Comparison of ENCODE assay signal across 19 cellular contexts in genomic region chr1:154411525-154411924, GRCh38. TPM values are rescaled to one million over a fixed set of nuclear protein-coding genes. Genes with fewer than 3 reads are reported as not detected.
DNase-seq lines count a peak whose midpoint lies in the region; ATAC-seq and TF ChIP-seq lines count a peak whose summit lies in the region.
"Had no signal": no experiment of that assay in that cellular context is flagged by ENCODE, and none has a peak within 500 bp of the region (broad histone marks: within the 10 kb centered on the region; RNA-seq: fewer than 3 reads in every experiment).

No MANE protein-coding gene starts in this region.

- H3K27me3 ChIP-seq in liver (ENCODE audit: control insufficient read depth in 4 of 4, insufficient read depth in 4 of 4, low read length in 3 of 4), result no peaks in the 10 kb centered on the region
- H3K27me3 ChIP-seq: dorsolateral prefrontal cortex, pancreas had no signal

- H3K27ac ChIP-seq in liver (ENCODE audit: low read depth in 1 of 2, low read length in 2 of 2), result peak overlapping the region; percentile 99 to 100
- H3K27ac ChIP-seq: pancreas, thoracic aorta had no signal

- CTCF ChIA-PET in activated naive CD4-positive, alpha-beta T cell treated with anti-CD3 and anti-CD28 coated beads for 36 hours (lab: Charles Lee), result interaction anchor here (0.7 to 4.8 kb wide), 4 partner anchors 8 to 163 kb away, joined by 3 to 26 read pairs (median 3); no protein-coding TSS in a partner anchor

- intact Hi-C loops in activated naive CD4-positive, alpha-beta T cell treated with anti-CD3 and anti-CD28 coated beads for 36 hours (cut with micrococcal nuclease), result no loop called here

- no peak overlapping the region for H3K4me3 ChIP-seq in liver (ENCODE audit: low read depth in 1 of 3, low read length in 3 of 3)
- H3K4me3 ChIP-seq: dorsolateral prefrontal cortex, pancreas, thoracic aorta had no signal

- H3K36me3 Mint-ChIP-seq in activated naive CD4-positive, alpha-beta T cell treated with anti-CD3 and anti-CD28 coated beads for 36 hours (ENCODE audit: low read depth), result peaks cover 4% of the 10 kb centered on the region
- H3K36me3 Mint-ChIP-seq in stimulated activated memory B cell treated with anti-CD40 and anti-IgM and Interleukin-4, amounts not matched to agents 10 μg/mL and 1 μg/mL and 100 μg/mL, for 72 hours, result no peaks in the 10 kb centered on the region
- H3K36me3 Mint-ChIP-seq: natural killer cell had no signal

- H3K27me3 Mint-ChIP-seq in activated naive CD4-positive, alpha-beta T cell treated with anti-CD3 and anti-CD28 coated beads for 36 hours (ENCODE audit: low read depth), result no peaks in the 10 kb centered on the region
- no peaks in the 10 kb centered on the region for H3K27me3 Mint-ChIP-seq in stimulated activated memory B cell treated with anti-CD40 and anti-IgM and Interleukin-4, amounts not matched to agents 10 μg/mL and 1 μg/mL and 100 μg/mL, for 72 hours
- H3K27me3 Mint-ChIP-seq: stimulated activated naive B cell treated with anti-CD40 and anti-IgM and Interleukin-4, amounts not matched to agents 10 μg/mL and 1 μg/mL and 100 μg/mL, for 72 hours had no signal

- H3K4me3 Mint-ChIP-seq in activated naive CD4-positive, alpha-beta T cell treated with anti-CD3 and anti-CD28 coated beads for 36 hours, result no peak overlapping the region
- no peak overlapping the region for H3K4me3 Mint-ChIP-seq in stimulated activated memory B cell treated with anti-CD40 and anti-IgM and Interleukin-4, amounts not matched to agents 10 μg/mL and 1 μg/mL and 100 μg/mL, for 72 hours
- H3K4me3 Mint-ChIP-seq: natural killer cell; stimulated activated naive B cell treated with anti-CD40 and anti-IgM and Interleukin-4, amounts not matched to agents 10 μg/mL and 1 μg/mL and 100 μg/mL, for 72 hours had no signal

- 81% methylated on average over 4 of the region's 4 CpGs for WGBS in liver

- peak overlapping the region; percentile 76 for H3K27ac Mint-ChIP-seq in activated naive CD4-positive, alpha-beta T cell treated with anti-CD3 and anti-CD28 coated beads for 36 hours
- H3K27ac Mint-ChIP-seq in stimulated activated memory B cell treated with anti-CD40 and anti-IgM and Interleukin-4, amounts not matched to agents 10 μg/mL and 1 μg/mL and 100 μg/mL, for 72 hours, result peak overlapping the region; percentile 71
- H3K27ac Mint-ChIP-seq: natural killer cell; stimulated activated naive B cell treated with anti-CD40 and anti-IgM and Interleukin-4, amounts not matched to agents 10 μg/mL and 1 μg/mL and 100 μg/mL, for 72 hours had no signal

- no peak overlapping the region for H3K9ac ChIP-seq in liver (ENCODE audit: low read depth in 1 of 2, low read length in 2 of 2)

- TF ChIP-seq RAD21 in liver (IDR thresholded peaks at IDR 0.05), result no peak

- peaks cover 78% of the 10 kb centered on the region for H3K4me1 Mint-ChIP-seq in activated naive CD4-positive, alpha-beta T cell treated with anti-CD3 and anti-CD28 coated beads for 36 hours (ENCODE audit: low read depth)
- peaks cover 66% of the 10 kb centered on the region for H3K4me1 Mint-ChIP-seq in stimulated activated memory B cell treated with anti-CD40 and anti-IgM and Interleukin-4, amounts not matched to agents 10 μg/mL and 1 μg/mL and 100 μg/mL, for 72 hours

- no peaks in the 10 kb centered on the region for H3K9me3 Mint-ChIP-seq in activated naive CD4-positive, alpha-beta T cell treated with anti-CD3 and anti-CD28 coated beads for 36 hours
- H3K9me3 Mint-ChIP-seq in stimulated activated memory B cell treated with anti-CD40 and anti-IgM and Interleukin-4, amounts not matched to agents 10 μg/mL and 1 μg/mL and 100 μg/mL, for 72 hours, result no peaks in the 10 kb centered on the region
- H3K9me3 Mint-ChIP-seq: natural killer cell; stimulated activated naive B cell treated with anti-CD40 and anti-IgM and Interleukin-4, amounts not matched to agents 10 μg/mL and 1 μg/mL and 100 μg/mL, for 72 hours had no signal

- H3K9me3 ChIP-seq in liver (ENCODE audit: control insufficient read depth in 4 of 4, low read length in 3 of 4), result no peaks in the 10 kb centered on the region
- H3K9me3 ChIP-seq: pancreas, thoracic aorta had no signal

- H3K4me1 ChIP-seq in liver (ENCODE audit: control insufficient read depth in 4 of 4, insufficient read depth in 4 of 4, low read length in 3 of 4), result peaks cover 13 to 81% (median 56%) of the 10 kb centered on the region in 4 donors

- ATAC-seq in stimulated activated memory B cell treated with anti-CD40 and anti-IgM and Interleukin-4, amounts not matched to agents 10 μg/mL and 1 μg/mL and 100 μg/mL, for 72 hours, result no peak
- no peak for ATAC-seq in GM19397 (IDR thresholded peaks at IDR 0.05; ENCODE audit: unreplicated experiment)
- ATAC-seq: natural killer cell; pancreas; stimulated activated naive B cell treated with anti-CD40 and anti-IgM and Interleukin-4, amounts not matched to agents 10 μg/mL and 1 μg/mL and 100 μg/mL, for 72 hours had no signal

- no peak for DNase-seq in activated naive CD4-positive, alpha-beta T cell treated with anti-CD3 and anti-CD28 coated beads for 36 hours
- DNase-seq in activated naive CD4-positive, alpha-beta T cell (lab: John Stamatoyannopoulos, UW), result no peak
- DNase-seq in NOMO-1 treated with dmso at 0.1 percent for 144 hours (lab: John Stamatoyannopoulos, UW; ENCODE audit: unreplicated experiment) (peak; percentile 11), middle frontal gyrus (ENCODE audit: extremely low spot score, low spot score) (no peak)
- no peak for DNase-seq in activated effector memory CD4-positive, alpha-beta T cell treated with Interleukin-2 at 50 U/mL for 16 hours
- DNase-seq: activated CD4-positive, alpha-beta T cell treated with anti-CD3 and anti-CD28 coated beads for 1 hour; C1 segment of cervical spinal cord; DMS79; dorsolateral prefrontal cortex; foreskin melanocyte; islet precursor cell; natural killer cell; NCI-H2081 treated with DMSO at 0.1 percent for 48 hours; stimulated activated naive B cell treated with anti-CD40 and anti-IgM and Interleukin-4, amounts not matched to agents 10 μg/mL and 1 μg/mL and 100 μg/mL, for 72 hours had no signal

- no peak for TF ChIP-seq CTCF in liver (IDR thresholded peaks at IDR 0.05; ENCODE audit: low read depth, low read length, missing input control)

- H3K36me3 ChIP-seq in liver (ENCODE audit: control insufficient read depth in 4 of 4, insufficient read depth in 3 of 4, low read depth in 1 of 4, low read length in 3 of 4), result no peaks in the 10 kb centered on the region
- H3K36me3 ChIP-seq: pancreas, thoracic aorta had no signal

TF ChIP-seq in liver, 16 proteins besides CTCF, POLR2A, EP300 and RAD21:
- TF ChIP-seq YY1 (IDR thresholded peaks at IDR 0.05) (no peak), MAX (IDR thresholded peaks at IDR 0.05) (no peak), ZBTB33 (IDR thresholded peaks at IDR 0.05) (no peak), RXRA (IDR thresholded peaks at IDR 0.05) (no peak), HNF4A (conservative IDR thresholded peaks at IDR 0.05) (no peak), REST (IDR thresholded peaks at IDR 0.05) (no peak), TAF1 (conservative IDR thresholded peaks at IDR 0.05) (no peak), FOXA2 (IDR thresholded peaks at IDR 0.05) (no peak), SP1 (IDR thresholded peaks at IDR 0.05) (no peak), HNF4G (IDR thresholded peaks at IDR 0.05) (no peak), FOXA1 (IDR thresholded peaks at IDR 0.05) (no peak)
TF ChIP-seq in liver: peak in this region for 0.

RNA-seq across cellular contexts. Expression of gene IL6R, which starts 6.4 kb away (rescaled TPM):
- total RNA-seq in activated naive CD4-positive, alpha-beta T cell treated with anti-CD3 and anti-CD28 coated beads for 36 hours, result 10 to 100 TPM; 17.3 to 25.9 TPM
- total RNA-seq in liver, result 10 to 100 TPM; 47.0 to 67.6 TPM
- 10 to 100 TPM; 18.8 to 23.6 TPM for polyA plus RNA-seq in liver
